In genomic region chr10:132537713-132538020, GRCh38 we compare ENCODE assay signal across 8 cellular contexts. TPM values are rescaled to one million over a fixed set of nuclear protein-coding genes. Genes with fewer than 3 reads are reported as not detected.
A peak's percentile ranks its signal among the peaks of the same experiment; 100 is the strongest.
DNase-seq lines count a peak whose midpoint lies in the region; ATAC-seq, FAIRE-seq and TF ChIP-seq lines count a peak whose summit lies in the region.

TSS of gene INPP5A (plus strand) at chr10:132537787. CDS start at chr10:132538097, 310 bp downstream.

- TF ChIP-seq POLR2A in GM18505 (IDR thresholded peaks at IDR 0.05; ENCODE audit: borderline replicate concordance, extremely low read depth, insufficient read depth, insufficient read length) = peak; percentile 56

- TF ChIP-seq CTCF in fibroblast of villous mesenchyme (IDR thresholded peaks at IDR 0.05; ENCODE audit: insufficient read depth, low read depth, low read length) (no peak), pancreas (IDR thresholded peaks at IDR 0.05) (no peak)

- H3K9me3 ChIP-seq in pancreas = no peaks in the 10 kb centered on the region

- H3K36me3 ChIP-seq in pancreas = no peaks in the 10 kb centered on the region

- intact Hi-C loops in pancreas (cut with DNase I) = no loop called here

- FAIRE-seq in pancreas (lab: Jason Lieb, UNC) = no peak

- in situ Hi-C loops in SK-MEL-5 (cut with HindIII; ENCODE audit: low pct_unique_long_range_greater_than_20kb, low sequenced_read_pairs) = no loop called here

- peak within 1 kb of the TSS; percentile 65 to 77 (median 73) for H3K27ac ChIP-seq in pancreas

- DNase-seq in SK-MEL-5 (ENCODE audit: low read depth, low spot score) (no peak), fibroblast of villous mesenchyme (ENCODE audit: low read depth) (no peak), pancreas (no peak), OCI-M1 (lab: John Stamatoyannopoulos, UW) (no peak), iPS-NIHi7 (ENCODE audit: extremely low spot score) (no peak), hypothalamus (lab: John Stamatoyannopoulos, UW) (no peak), DMS53 (lab: John Stamatoyannopoulos, UW) (no peak)

- peaks cover 0 to 38% (median 17%) of the 10 kb centered on the region in 3 donors for H3K4me1 ChIP-seq in pancreas

- 0 to 1% methylated on average over 34 to 53 of the region's 53 CpGs for WGBS in pancreas, 2 donors

- no peaks in the 10 kb centered on the region for H3K27me3 ChIP-seq in pancreas

- ATAC-seq in GM18505 (IDR thresholded peaks at IDR 0.05; ENCODE audit: unreplicated experiment) = no peak
- no peak for ATAC-seq in pancreas

- H3K4me3 ChIP-seq in fibroblast of villous mesenchyme (ENCODE audit: low read depth, low read length) = peak within 1 kb of the TSS; percentile 83
- peak within 1 kb of the TSS; percentile 53 to 89 (median 68) for H3K4me3 ChIP-seq in pancreas

RNA-seq across cellular contexts. Expression of gene INPP5A, which starts in this region (rescaled TPM):
- total RNA-seq in SK-MEL-5 (2014; rRNA removed; shearing (Covaris generic)) = 11.1 and 12.8 TPM in 2 replicates
- polyA plus RNA-seq in SK-MEL-5 (2015; cell fraction: cytosol; rRNA removed) = 11.5 and 20.1 TPM in 2 replicates
- 11.2 and 19.3 TPM in 2 replicates for polyA plus RNA-seq in SK-MEL-5 (2015; cell fraction: nucleus; rRNA removed)
- 33.2 and 36.7 TPM in 2 replicates for total RNA-seq in fibroblast of villous mesenchyme
- total RNA-seq in pancreas = 10 to 100 TPM in 5 of 6 donors, 1 to 10 TPM in 1; 8.9 to 15.6 (median 11.9) TPM
- polyA plus RNA-seq in pancreas = 10 to 100 TPM in 1 of 2 donors, 1 to 10 TPM in 1; 5.9 to 11.4 TPM
